Comparison of ENCODE assay signal across 8 cellular contexts in the genomic region with DNA sequence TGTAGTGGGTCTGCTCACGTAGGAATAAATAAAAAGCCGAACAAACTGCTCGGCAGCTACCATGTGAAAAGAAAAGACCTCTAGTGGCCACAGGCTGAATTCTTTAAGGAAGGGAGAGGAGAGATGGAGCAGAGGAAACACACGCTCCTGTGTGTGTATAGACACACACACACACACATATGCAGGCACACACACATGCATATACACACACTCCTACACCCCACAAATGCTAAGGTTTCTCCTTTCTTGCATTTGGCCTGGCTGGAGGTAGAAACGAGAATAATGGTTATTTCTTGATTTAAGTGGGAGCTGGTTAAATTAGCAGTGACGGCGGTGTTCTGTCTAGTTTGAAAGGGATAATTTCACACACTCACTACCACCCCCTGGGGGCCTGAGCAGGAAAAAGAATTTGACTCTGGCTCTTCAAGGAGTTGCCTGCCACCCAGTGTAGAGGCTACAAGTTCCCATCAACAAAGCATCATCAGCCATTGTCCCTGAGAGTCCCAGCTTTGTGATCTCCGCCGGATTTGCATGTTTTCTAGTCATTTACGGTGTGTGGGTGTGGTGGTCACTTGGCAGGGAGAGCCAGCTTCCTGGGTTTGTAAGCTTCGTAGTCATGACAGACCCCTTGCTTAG. TPM values are rescaled to one million over a fixed set of nuclear protein-coding genes. Genes with fewer than 3 reads are reported as not detected.
DNase-seq lines count a peak whose midpoint lies in the region; ATAC-seq, FAIRE-seq and TF ChIP-seq lines count a peak whose summit lies in the region.

Gene INSYN2B (minus strand): TSS at position 78 of the 636 bp plus-strand sequence. CDS start 96,597 bp downstream, outside the sequence.

- no peak for TF ChIP-seq RAD21 in HepG2 (CRISPR knock-in tag; IDR thresholded peaks at IDR 0.05)

- DNase-seq in ACHN (peak; percentile 81), HT-29 (ENCODE audit: low spot score) (peak; percentile 77), RCC 7860 (ENCODE audit: low spot score) (peak; percentile 80), dorsolateral prefrontal cortex (peak; percentile 45 to 95 (median 86)), HepG2 (ENCODE audit: low spot score) (peak; percentile 39)
- peak; percentile 30 for DNase-seq in stimulated activated naive CD8-positive, alpha-beta T cell treated with anti-CD3 and anti-CD28 coated beads, Interleukin-15, Interleukin-2, amounts not matched to agents 100 U/mL and 50 U/mL, for 24 hours
- DNase-seq in effector memory CD4-positive, alpha-beta T cell: no peak

- CTCF ChIA-PET in HepG2 (lab: Yijun Ruan, JAX; ENCODE audit: low intra/inter-chr PET ratio, low total read pairs): interaction anchor here (0.7 kb wide), 1 partner anchor 278 kb away, joined by 3 read pairs; no protein-coding TSS in a partner anchor

- H3K4me3 ChIP-seq in dorsolateral prefrontal cortex (peak within 1 kb of the TSS; percentile 29 to 81 (median 62)), HepG2 (replicated peaks in 1 of 3; ENCODE audit: insufficient read depth in 1 of 3, low read depth in 2 of 3, low read length in 3 of 3) (no peak within 1 kb of the TSS)
- H3K4me3 ChIP-seq in effector memory CD4-positive, alpha-beta T cell (ENCODE audit: insufficient read depth, low read depth, low read length, poor library complexity, severe bottlenecking): no peak within 1 kb of the TSS

- H3K36me3 ChIP-seq in HepG2 (replicated peaks in 1 of 2; ENCODE audit: control insufficient read depth in 1 of 2, insufficient read depth in 2 of 2, low read length in 2 of 2): no peaks in the 10 kb centered on the region
- H3K36me3 ChIP-seq in effector memory CD4-positive, alpha-beta T cell (ENCODE audit: control insufficient read depth, insufficient read depth, low read length): peaks cover 29% of the 10 kb centered on the region

- WGBS in HepG2 (ENCODE audit: low lambda C conversion rate): 13% methylated on average over 11 of the region's 11 CpGs

- no TSS peak for BruUV-seq in HepG2 (replicated peaks; lab: Mats Ljungman, UMichigan)

- FAIRE-seq in RCC 7860 (lab: Jason Lieb, UNC) (peak; percentile 43), HepG2 (lab: Jason Lieb, UNC) (peak; percentile 28)

- H2AFZ ChIP-seq in HepG2 (ENCODE audit: low read length): no peak within 1 kb of the TSS

- no peak within 1 kb of the TSS for H3K9ac ChIP-seq in HepG2 (ENCODE audit: insufficient read depth, low read depth, low read length)

- TF ChIP-seq CTCF in GM12873 (IDR thresholded peaks at IDR 0.05; ENCODE audit: insufficient read depth, low read depth, low read length, missing control alignments) (peak; percentile 65), dorsolateral prefrontal cortex (IDR thresholded peaks at IDR 0.05 in 54 of 56, conservative IDR thresholded peaks at IDR 0.05 in 2 of 56; ENCODE audit: low read depth in 1 of 56, partially characterized antibody in 56 of 56) (peak; percentile 65 to 97 (median 86)), HepG2 (CRISPR knock-in tag; IDR thresholded peaks at IDR 0.05) (peak; percentile 42)

- H4K20me1 ChIP-seq in HepG2 (ENCODE audit: insufficient read depth, low read length): no peaks in the 10 kb centered on the region

- TF ChIP-seq POLR2A in HepG2 (IDR thresholded peaks at IDR 0.05; ENCODE audit: insufficient read depth in 1 of 2, low read depth in 2 of 2, low read length in 2 of 2): no peak

- peak within 1 kb of the TSS in 54 of 59 donors; percentile 18 to 89 (median 68) for H3K27ac ChIP-seq in dorsolateral prefrontal cortex
- H3K27ac ChIP-seq in HepG2 (ENCODE audit: extremely low read length, insufficient read depth, low read length): no peak within 1 kb of the TSS
- H3K27ac ChIP-seq in effector memory CD4-positive, alpha-beta T cell (ENCODE audit: insufficient read depth, low read length, poor library complexity, severe bottlenecking): no peak within 1 kb of the TSS

- POLR2A ChIA-PET in HepG2 (lab: Yijun Ruan, JAX): no interaction called here

- in situ Hi-C loops in ACHN (cut with HindIII; ENCODE audit: low pct_ligation_motif_present, low pct_unique_long_range_greater_than_20kb, low sequenced_read_pairs) (no loop called here), HepG2 (cut with HindIII; ENCODE audit: extremely low pct_ligation_motif_present, low pct_unique_long_range_greater_than_20kb) (loop anchor here (5.0 kb wide), 1 partner anchor 283 kb away; no protein-coding TSS in a partner anchor)

- H3K79me2 ChIP-seq in HepG2 (ENCODE audit: insufficient read depth, low read length): no peaks in the 10 kb centered on the region

- TF ChIP-seq EP300 in HepG2 (IDR thresholded peaks at IDR 0.05; ENCODE audit: low read depth in 2 of 2, low read length in 2 of 2) (no peak), HepG2 (CRISPR knock-in tag; IDR thresholded peaks at IDR 0.05; ENCODE audit: borderline replicate concordance) (no peak)

- H3K27me3 ChIP-seq in dorsolateral prefrontal cortex (no peaks in the 10 kb centered on the region), HepG2 (ENCODE audit: control insufficient read depth in 1 of 2, insufficient read depth in 2 of 2, low read length in 2 of 2) (no peaks in the 10 kb centered on the region; a peak in 1 of 5 replicates)
- no peaks in the 10 kb centered on the region for H3K27me3 ChIP-seq in effector memory CD4-positive, alpha-beta T cell (replicated peaks; ENCODE audit: control insufficient read depth, insufficient read depth, low read length, poor library complexity, severe bottlenecking)

- peak within 1 kb of the TSS; percentile 5; the same call in 1 of the 2 replicates for H3K4me2 ChIP-seq in HepG2 (ENCODE audit: low read depth, low read length)

- intact Hi-C loops in dorsolateral prefrontal cortex (cut with DNase I): loop anchor here (1.0 to 10.0 kb wide), 8 partner anchors 85 to 396 kb away; partner anchors contain the start of gene SPDL1 (in 1 of the 2)
- intact Hi-C loops in HepG2 (cut with micrococcal nuclease; ENCODE audit: unreplicated experiment): loop anchor here (2.0 to 5.0 kb wide), 2 partner anchors 278 to 993 kb away; no protein-coding TSS in a partner anchor

- no peaks in the 10 kb centered on the region for H3K4me1 ChIP-seq in HepG2 (ENCODE audit: insufficient read depth, low read length)
- no peaks in the 10 kb centered on the region for H3K4me1 ChIP-seq in effector memory CD4-positive, alpha-beta T cell (ENCODE audit: control insufficient read depth, insufficient read depth, low read length, poor library complexity, severe bottlenecking)

- no peaks in the 10 kb centered on the region for H3K9me3 ChIP-seq in HepG2 (ENCODE audit: low read length)
- H3K9me3 ChIP-seq in effector memory CD4-positive, alpha-beta T cell (ENCODE audit: control insufficient read depth, low read length): no peaks in the 10 kb centered on the region

- ATAC-seq in HepG2: peak; percentile 97
- no peak for ATAC-seq in stimulated activated naive CD8-positive, alpha-beta T cell treated with anti-CD3 and anti-CD28 coated beads, Interleukin-15, Interleukin-2, amounts not matched to agents 100 U/mL and 50 U/mL, for 24 hours

TF ChIP-seq in HepG2, 621 proteins besides CTCF, POLR2A, EP300 and RAD21:
- peak; percentile 15; the same call in 1 of the 2 replicates for TF ChIP-seq SMC3 (IDR thresholded peaks at IDR 0.05; ENCODE audit: low read length)
- no peak for TF ChIP-seq ZNF580 (CRISPR knock-in tag; IDR thresholded peaks at IDR 0.05; ENCODE audit: borderline replicate concordance, low read depth)
- TF ChIP-seq ZNF672 (CRISPR knock-in tag; IDR thresholded peaks at IDR 0.05): no peak
- no peak for TF ChIP-seq ZNF788 (CRISPR knock-in tag; IDR thresholded peaks at IDR 0.05; ENCODE audit: borderline replicate concordance)
- TF ChIP-seq XRCC5 (optimal IDR thresholded peaks at IDR 0.05; ENCODE audit: low read length): peak; percentile 45

RNA-seq across cellular contexts. Expression of gene INSYN2B, which starts in this region (rescaled TPM):
- total RNA-seq in HT-29 (2014; rRNA removed; shearing (Covaris generic)): not detected in 2 replicates
- total RNA-seq in dorsolateral prefrontal cortex (10 to 100 TPM in 11 of 120 experiments, 1 to 10 TPM in 109; 3.2 to 17.3 (median 6.9) TPM), HepG2 (2016; rRNA removed; fragmentation: Illumina TruSeq; extraction: Trizol) (not detected in 2 replicates)
- total RNA-seq in HepG2 (2016; cell fraction: cytosol; rRNA removed; fragmentation: Illumina TruSeq; extraction: Trizol; ENCODE audit: low read depth): not detected in 2 replicates
- not detected in 2 replicates for total RNA-seq in HepG2 (2016; cell fraction: insoluble cytoplasmic fraction; rRNA removed; fragmentation: Illumina TruSeq; extraction: Trizol)
- total RNA-seq in HepG2 (2016; cell fraction: membrane; rRNA removed; fragmentation: Illumina TruSeq; extraction: Trizol): not detected in 2 replicates
- total RNA-seq in HepG2 (2016; cell fraction: nucleus; rRNA removed; fragmentation: Illumina TruSeq; extraction: Trizol): not detected in 2 replicates
- not detected in 2 replicates for polyA plus RNA-seq in HepG2 (2011; rRNA removed)
- not detected in 2 replicates for polyA plus RNA-seq in HepG2 (2011; cell fraction: cytosol; rRNA removed)
- polyA plus RNA-seq in HepG2 (2011; cell fraction: nucleus; rRNA removed): not detected in 2 replicates
- polyA plus RNA-seq in HepG2 (2012): not detected in 2 replicates
- not detected in 2 replicates for polyA plus RNA-seq in HepG2 (2016; cell fraction: cytosol; fragmentation: Illumina TruSeq; extraction: Trizol; ENCODE audit: low read depth)
- not detected in 2 replicates for polyA plus RNA-seq in HepG2 (2016; cell fraction: insoluble cytoplasmic fraction; fragmentation: Illumina TruSeq; extraction: Trizol; ENCODE audit: low read depth)
- polyA plus RNA-seq in HepG2 (2016; cell fraction: membrane; fragmentation: Illumina TruSeq; extraction: Trizol; ENCODE audit: low read depth): not detected in 2 replicates
- not detected in 2 replicates for polyA plus RNA-seq in HepG2 (2016; cell fraction: nucleus; fragmentation: Illumina TruSeq; extraction: Trizol; ENCODE audit: insufficient read depth, low read depth)
- 0.05 TPM in 1 of 2 replicates, not detected in the other for polyA minus RNA-seq in HepG2 (2011; rRNA and poly(A)+ RNA removed; ENCODE audit: low replicate concordance)
- not detected in 2 replicates for polyA minus RNA-seq in HepG2 (2011; cell fraction: cytosol; rRNA and poly(A)+ RNA removed)
- not detected in 2 replicates for polyA minus RNA-seq in HepG2 (2011; cell fraction: nucleus; rRNA and poly(A)+ RNA removed)

Comparison
In these comparisons a context has a peak if more than half of its experiments do, and no peak if none do; other contexts are left out.
1. Peak in DNase-seq in HT-29; RNA of the gene not detected or under 1 TPM.
2. Peak in DNase-seq, ATAC-seq and H3K4me2 ChIP-seq in HepG2; RNA of the gene not detected or under 1 TPM.
3. DNase-seq: peak in ACHN (single experiment), RCC 7860 (single experiment), dorsolateral prefrontal cortex (10 of 10) and stimulated activated naive CD8-positive, alpha-beta T cell treated with anti-CD3 and anti-CD28 coated beads, Interleukin-15, Interleukin-2, amounts not matched to agents 100 U/mL and 50 U/mL, for 24 hours (single experiment); none in effector memory CD4-positive, alpha-beta T cell (0 of 3).
4. H3K27ac ChIP-seq: peak in dorsolateral prefrontal cortex (54 of 59); none in HepG2 (single experiment) and effector memory CD4-positive, alpha-beta T cell (single experiment).
5. H3K4me3 ChIP-seq: peak in dorsolateral prefrontal cortex (59 of 59); none in HepG2 (0 of 3) and effector memory CD4-positive, alpha-beta T cell (single experiment).
6. Peak in every context shown above with its lines, with median percentiles within 50 percentile points of each other: CTCF ChIP-seq.